In genomic region chr17:18041776-18042175, GRCh38 we compare ENCODE assay signal across 12 cellular contexts. TPM values are rescaled to one million over a fixed set of nuclear protein-coding genes. Genes with fewer than 3 reads are reported as not detected.
DNase-seq lines count a peak whose midpoint lies in the region; ATAC-seq and TF ChIP-seq lines count a peak whose summit lies in the region.
"Had no signal": no experiment of that assay in that cellular context is flagged by ENCODE, and none has a peak within 500 bp of the region (broad histone marks: within the 10 kb centered on the region; RNA-seq: fewer than 3 reads in every experiment).

No MANE protein-coding gene starts in this region.

- TF ChIP-seq POLR2A in IMR-90 (IDR thresholded peaks at IDR 0.05; ENCODE audit: low read depth, low read length) = peak; percentile 28; the same call in 1 of the 2 replicates

- H4K5ac ChIP-seq in IMR-90 (ENCODE audit: low read depth, low read length) = no peak overlapping the region

- no peak for TF ChIP-seq CTCF in CD8-positive, alpha-beta T cell (IDR thresholded peaks at IDR 0.05)
- TF ChIP-seq CTCF in IMR-90 (conservative IDR thresholded peaks at IDR 0.05; ENCODE audit: low read depth, low read length) = no peak
- no peak for TF ChIP-seq CTCF in mammary epithelial cell (conservative IDR thresholded peaks at IDR 0.05 in 1 of 2, IDR thresholded peaks at IDR 0.05 in 1 of 2; ENCODE audit: extremely low read depth in 1 of 2, insufficient read depth in 1 of 2, low read depth in 1 of 2, low read length in 2 of 2)
- no peak for TF ChIP-seq CTCF in nephron (IDR thresholded peaks at IDR 0.05; ENCODE audit: unreplicated experiment in 3 of 3)
- TF ChIP-seq CTCF in omental fat pad (IDR thresholded peaks at IDR 0.05) = no peak

- no peak for DNase-seq in CD8-positive, alpha-beta T cell
- DNase-seq in IMR-90 (peak; percentile 75), mammary epithelial cell (peak; percentile 82), omental fat pad (ENCODE audit: low spot score) (no peak), NCI-H2196 (lab: John Stamatoyannopoulos, UW; ENCODE audit: unreplicated experiment) (no peak)
- no peak for DNase-seq in stimulated activated CD4-positive, alpha-beta T cell treated with anti-CD3 and anti-CD28 coated beads, Interleukin-4, amount 100 ng/mL, for 1 hour
- DNase-seq: aorta, NCI-H2171 had no signal

- peak overlapping the region; percentile 25; the same call in 1 of the 2 replicates for H3K23ac ChIP-seq in IMR-90 (ENCODE audit: low read depth, low read length)

- POLR2A ChIA-PET in CD8-positive, alpha-beta T cell (lab: Charles Lee) = no interaction called here
- POLR2A ChIA-PET in IMR-90 (lab: Charles Lee; ENCODE audit: unreplicated experiment) = no interaction called here

- intact Hi-C loops in CD8-positive, alpha-beta T cell (cut with DNase I, micrococcal nuclease) = no loop called here
- intact Hi-C loops in IMR-90 (cut with micrococcal nuclease) (no loop called here), mammary epithelial cell (cut with micrococcal nuclease) (loop anchor here (5.0 kb wide), 1 partner anchor 684 kb away; no protein-coding TSS in a partner anchor)

- no peak overlapping the region for H2BK15ac ChIP-seq in IMR-90 (ENCODE audit: low read depth, low read length)

- no peak overlapping the region for H3K56ac ChIP-seq in IMR-90 (ENCODE audit: extremely low read depth, insufficient read depth, low read length)

- H2AK9ac ChIP-seq in IMR-90 (replicated peaks; ENCODE audit: low read depth, low read length, poor library complexity) = peak overlapping the region; percentile 62

- no peak for TF ChIP-seq RAD21 in IMR-90 (IDR thresholded peaks at IDR 0.05; ENCODE audit: low read length)

- H2BK5ac ChIP-seq in IMR-90 (ENCODE audit: low read depth, low read length, poor library complexity, severe bottlenecking) = no peak overlapping the region

- in situ Hi-C loops in IMR-90 (cut with MboI; ENCODE audit: low sequenced_read_pairs) = no loop called here
- in situ Hi-C loops in mammary epithelial cell (cut with MboI; ENCODE audit: low sequenced_read_pairs in 2 of 2) = loop anchor here in 1 of 2 donors (25.0 kb wide), 1 partner anchor 354 kb away; the partner anchor contains the start of gene RAI1

- no peak overlapping the region for H3K4me3 ChIP-seq in CD8-positive, alpha-beta T cell (ENCODE audit: low read depth, low read length)
- H3K4me3 ChIP-seq in IMR-90 (ENCODE audit: insufficient read depth, low read depth, low read length) = no peak overlapping the region
- H3K4me3 ChIP-seq in mammary epithelial cell (replicated peaks in 1 of 3; ENCODE audit: insufficient read depth in 1 of 3, low read depth in 2 of 3, low read length in 3 of 3) = no peak overlapping the region

- peak overlapping the region; percentile 88 for H3K4me3 Mint-ChIP-seq in CD8-positive, alpha-beta T cell
- peak overlapping the region; percentile 93 to 98 (median 94) for H3K4me3 Mint-ChIP-seq in nephron

- peak overlapping the region; percentile 35; the same call in 1 of the 2 replicates for H3K4ac ChIP-seq in IMR-90 (ENCODE audit: low read depth, low read length)

- H3K79me2 ChIP-seq in mammary epithelial cell (ENCODE audit: insufficient read depth, low read length) = peaks cover 63% of the 10 kb centered on the region

- H3K4me1 ChIP-seq in CD8-positive, alpha-beta T cell (ENCODE audit: insufficient read depth, low read length) = peaks cover 34% of the 10 kb centered on the region
- H3K4me1 ChIP-seq in IMR-90 (ENCODE audit: control insufficient read depth, insufficient read depth, low read length) (peaks cover 14% of the 10 kb centered on the region), mammary epithelial cell (ENCODE audit: insufficient read depth, low read length) (peaks cover 24% of the 10 kb centered on the region)

- H2AFZ ChIP-seq in IMR-90 (replicated peaks; ENCODE audit: low read length, poor library complexity) = peak overlapping the region; percentile 21
- no peak overlapping the region for H2AFZ ChIP-seq in mammary epithelial cell (ENCODE audit: low read depth, low read length)

- H3K9me3 Mint-ChIP-seq in CD8-positive, alpha-beta T cell = no peaks in the 10 kb centered on the region
- H3K9me3 Mint-ChIP-seq in nephron = no peaks in the 10 kb centered on the region

- no peaks in the 10 kb centered on the region for H3K27me3 ChIP-seq in CD8-positive, alpha-beta T cell (ENCODE audit: insufficient read depth, low read length)
- H3K27me3 ChIP-seq in IMR-90 (ENCODE audit: control insufficient read depth, insufficient read depth, low read length) = no peaks in the 10 kb centered on the region
- H3K27me3 ChIP-seq in mammary epithelial cell (ENCODE audit: insufficient read depth, low read length) = no peaks in the 10 kb centered on the region

- H3K14ac ChIP-seq in IMR-90 (replicated peaks; ENCODE audit: low read depth, low read length) = peak overlapping the region; percentile 0; the same call in 1 of the 2 replicates

- BruUV-seq in IMR-90 (replicated peaks; lab: Mats Ljungman, UMichigan) (no TSS peak), mammary epithelial cell (replicated peaks; lab: Mats Ljungman, UMichigan) (no TSS peak)

- no peak overlapping the region for H4K91ac ChIP-seq in IMR-90 (ENCODE audit: insufficient read depth, low read depth, low read length)

- no CpG with 5 or more reads among the region's 1 CpG for WGBS in IMR-90 (ENCODE audit: extremely low coverage in 2 of 2, insufficient read length in 1 of 2), 2 experiments
- 8% methylated on average over 1 of the region's 1 CpG for WGBS in mammary epithelial cell (ENCODE audit: low coverage, missing lambda C conversion rate)

- H3K79me1 ChIP-seq in IMR-90 (ENCODE audit: low read depth in 1 of 2, low read length in 2 of 2) = peaks cover 45 to 54% of the 10 kb centered on the region in 2 experiments

- no peak overlapping the region for H3K18ac ChIP-seq in IMR-90 (ENCODE audit: low read depth, low read length)

- peaks cover 17% of the 10 kb centered on the region for H3K36me3 Mint-ChIP-seq in CD8-positive, alpha-beta T cell
- H3K36me3 Mint-ChIP-seq in nephron (ENCODE audit: low read depth) = peaks cover 7% of the 10 kb centered on the region

- H3K9me1 ChIP-seq in IMR-90 (ENCODE audit: insufficient read depth, low read length) = peaks cover 7% of the 10 kb centered on the region

- dilution Hi-C loops in IMR-90 (cut with HindIII; ENCODE audit: low sequenced_read_pairs, unreplicated experiment) (no loop called here), mammary epithelial cell (cut with HindIII; ENCODE audit: low sequenced_read_pairs) (no loop called here)

- H4K20me1 ChIP-seq in IMR-90 (ENCODE audit: insufficient read depth, low read length) (peaks cover 11% of the 10 kb centered on the region; the same call in 1 of the 2 replicates), mammary epithelial cell (ENCODE audit: insufficient read depth, low read length) (no peaks in the 10 kb centered on the region)

- no peak overlapping the region for H4K8ac ChIP-seq in IMR-90 (ENCODE audit: low read depth in 2 of 2, low read length in 2 of 2)

- H3K9me3 ChIP-seq in CD8-positive, alpha-beta T cell (ENCODE audit: low read length) = no peaks in the 10 kb centered on the region
- H3K9me3 ChIP-seq in IMR-90 (ENCODE audit: control insufficient read depth, insufficient read depth, low read length) (no peaks in the 10 kb centered on the region), mammary epithelial cell (replicated peaks; ENCODE audit: insufficient read depth, low read length) (no peaks in the 10 kb centered on the region)

- H3K27me3 Mint-ChIP-seq in CD8-positive, alpha-beta T cell (ENCODE audit: low read depth) = no peaks in the 10 kb centered on the region
- peaks cover 3% of the 10 kb centered on the region for H3K27me3 Mint-ChIP-seq in nephron (ENCODE audit: low read depth)

- ATAC-seq in CD8-positive, alpha-beta T cell = no peak
- no peak for ATAC-seq in IMR-90 (ENCODE audit: low read depth)
- ATAC-seq in omental fat pad (ENCODE audit: low FRiP score) = no peak
- ATAC-seq in HG03097 (IDR thresholded peaks at IDR 0.05; ENCODE audit: low FRiP score, unreplicated experiment) = no peak
- ATAC-seq: HCT116 had no signal

- H2AK5ac ChIP-seq in IMR-90 (ENCODE audit: low read depth, low read length) = no peak overlapping the region; the same call in 1 of the 2 replicates

- no peaks in the 10 kb centered on the region for H3K36me3 ChIP-seq in CD8-positive, alpha-beta T cell (ENCODE audit: insufficient read depth, low read length)
- H3K36me3 ChIP-seq in IMR-90 (ENCODE audit: control insufficient read depth, insufficient read depth, low read length) (peaks cover 6% of the 10 kb centered on the region; the same call in 1 of the 2 replicates), mammary epithelial cell (ENCODE audit: insufficient read depth, low read length) (no peaks in the 10 kb centered on the region)

- H3K4me2 ChIP-seq in IMR-90 (ENCODE audit: low read depth, low read length) (peak overlapping the region; percentile 6), mammary epithelial cell (ENCODE audit: insufficient read depth, low read depth, low read length) (peak overlapping the region; percentile 27)

- no peak overlapping the region for H3K27ac Mint-ChIP-seq in CD8-positive, alpha-beta T cell
- no peak overlapping the region for H3K27ac Mint-ChIP-seq in nephron

- no peak overlapping the region for H3K27ac ChIP-seq in CD8-positive, alpha-beta T cell (ENCODE audit: low read depth, low read length)
- H3K27ac ChIP-seq in IMR-90 (ENCODE audit: insufficient read depth, low read length) (no peak overlapping the region), mammary epithelial cell (ENCODE audit: insufficient read depth, low read depth, low read length) (no peak overlapping the region)
- H3K27ac ChIP-seq: HL-60 had no signal

- H3K9ac ChIP-seq in IMR-90 (ENCODE audit: low read depth, low read length) (no peak overlapping the region), mammary epithelial cell (ENCODE audit: insufficient read depth, low read length) (no peak overlapping the region)

- CTCF ChIA-PET in CD8-positive, alpha-beta T cell (lab: Charles Lee) = no interaction called here
- CTCF ChIA-PET in IMR-90 (lab: Yijun Ruan, JAX) (interaction anchor here (0.9 kb wide), 1 partner anchor 163 kb away, joined by 3 read pairs; no protein-coding TSS in a partner anchor), mammary epithelial cell (lab: Charles Lee; ENCODE audit: low non-redundant PET) (no interaction called here)

- no peak overlapping the region for H2BK120ac ChIP-seq in IMR-90 (ENCODE audit: low read depth, low read length)

- no peak overlapping the region for H2BK20ac ChIP-seq in IMR-90 (ENCODE audit: low read depth, low read length)

- H3K4me1 Mint-ChIP-seq in CD8-positive, alpha-beta T cell (ENCODE audit: low read depth) = peaks cover 52% of the 10 kb centered on the region
- H3K4me1 Mint-ChIP-seq in nephron = peaks cover 47% of the 10 kb centered on the region

RNA-seq across cellular contexts. Expression of gene GID4, which starts 2.6 kb away (rescaled TPM):
- 1 to 10 TPM; 2.7 to 5.0 TPM for total RNA-seq in CD8-positive, alpha-beta T cell
- 3.9 and 5.0 TPM in 2 replicates for total RNA-seq in IMR-90 (2012; rRNA removed)
- polyA plus RNA-seq in IMR-90 (2012; rRNA removed) = 4.2 and 5.6 TPM in 2 replicates
- 3.1 and 3.3 TPM in 2 replicates for polyA plus RNA-seq in IMR-90 (2012; cell fraction: cytosol; rRNA removed)
- polyA plus RNA-seq in IMR-90 (2012; cell fraction: nucleus; rRNA removed; ENCODE audit: low replicate concordance) = 2.6 and 5.1 TPM in 2 replicates
- 10 to 100 TPM; 11.2 to 16.4 TPM for total RNA-seq in mammary epithelial cell
- polyA plus RNA-seq in mammary epithelial cell = 8.5 TPM
- 11.2 TPM for polyA minus RNA-seq in mammary epithelial cell
- 10 to 100 TPM in 3 of 4 donors, 1 to 10 TPM in 1; 9.8 to 20.2 (median 10.5) TPM for total RNA-seq in omental fat pad

RNA-seq across cellular contexts. Expression of gene ATPAF2, which starts 2.8 kb away (rescaled TPM):
- 10 to 100 TPM; 16.8 to 24.5 TPM for total RNA-seq in CD8-positive, alpha-beta T cell
- total RNA-seq in IMR-90 (2012; rRNA removed) = 14.2 and 27.6 TPM in 2 replicates
- 19.5 and 21.9 TPM in 2 replicates for polyA plus RNA-seq in IMR-90 (2012; rRNA removed)
- polyA plus RNA-seq in IMR-90 (2012; cell fraction: cytosol; rRNA removed) = 28.8 and 54.4 TPM in 2 replicates
- polyA plus RNA-seq in IMR-90 (2012; cell fraction: nucleus; rRNA removed; ENCODE audit: low replicate concordance) = 31.6 and 48.8 TPM in 2 replicates
- 10 to 100 TPM; 17.0 to 23.5 TPM for total RNA-seq in mammary epithelial cell
- 19.0 TPM for polyA plus RNA-seq in mammary epithelial cell
- polyA minus RNA-seq in mammary epithelial cell = 10.4 TPM
- total RNA-seq in omental fat pad = 10 to 100 TPM in 2 of 4 donors, 1 to 10 TPM in 2; 9.5 to 18.4 (median 13.1) TPM

RNA-seq across cellular contexts. Expression of gene DRG2, which starts 46.0 kb away (rescaled TPM):
- 10 to 100 TPM; 45.4 to 46.3 TPM for total RNA-seq in CD8-positive, alpha-beta T cell
- total RNA-seq in IMR-90 (2012; rRNA removed) = 35.6 and 43.6 TPM in 2 replicates
- polyA plus RNA-seq in IMR-90 (2012; rRNA removed) = 41.3 and 45.1 TPM in 2 replicates
- polyA plus RNA-seq in IMR-90 (2012; cell fraction: cytosol; rRNA removed) = 28.2 and 37.1 TPM in 2 replicates
- 83.0 and 131 TPM in 2 replicates for polyA plus RNA-seq in IMR-90 (2012; cell fraction: nucleus; rRNA removed; ENCODE audit: low replicate concordance)
- 10 to 100 TPM; 36.3 to 37.5 TPM for total RNA-seq in mammary epithelial cell
- 38.4 TPM for polyA plus RNA-seq in mammary epithelial cell
- polyA minus RNA-seq in mammary epithelial cell = 34.6 TPM
- 10 to 100 TPM; 31.6 to 38.1 (median 37.3) TPM for total RNA-seq in omental fat pad

Comparison
In these comparisons a context has a peak if more than half of its experiments do, and no peak if none do; other contexts are left out.
1. DNase-seq: peak in IMR-90 (single experiment) and mammary epithelial cell (single experiment); none in CD8-positive, alpha-beta T cell (0 of 7), omental fat pad (single experiment), NCI-H2196 (single experiment) and stimulated activated CD4-positive, alpha-beta T cell treated with anti-CD3 and anti-CD28 coated beads, Interleukin-4, amount 100 ng/mL, for 1 hour (single experiment).